8 cellular contexts compared by ENCODE assay signal in genomic region chr13:20828540-20829364, GRCh38. TPM values are rescaled to one million over a fixed set of nuclear protein-coding genes. Genes with fewer than 3 reads are reported as not detected.
DNase-seq lines count a peak whose midpoint lies in the region; ATAC-seq and TF ChIP-seq lines count a peak whose summit lies in the region.

No MANE protein-coding gene starts in this region.

- DNase-seq in NCI-H446 (lab: John Stamatoyannopoulos, UW): peak; percentile 54 to 58
- DNase-seq in NCI-H446 treated with DMSO at 0.1 percent for 48 hours (lab: John Stamatoyannopoulos, UW): no peak
- DNase-seq in HAP-1 (ENCODE audit: low spot score in 2 of 2): peak; percentile 55 to 62
- DNase-seq in NCI-H748 (lab: John Stamatoyannopoulos, UW; ENCODE audit: unreplicated experiment): peak; percentile 72
- DNase-seq in activated T-helper 2 cell treated with anti-CD3 and anti-CD28 coated beads, Interferon-gamma antibody, Interleukin-2, Interleukin-4, amounts not matched to agents 10 μg/mL and 5 μg/mL and 100 μg/mL, durations not matched to agents 14 hours and 24 hours and 36 hours (ENCODE audit: low spot score): peak; percentile 15
- DNase-seq in pons (ENCODE audit: low spot score): peak; percentile 83

- H3K27me3 Mint-ChIP-seq in activated T-helper 2 cell treated with anti-CD3 and anti-CD28 coated beads, Interferon-gamma antibody, Interleukin-2, Interleukin-4, amounts not matched to agents 10 μg/mL and 5 μg/mL and 100 μg/mL, durations not matched to agents 14 hours and 24 hours and 36 hours (ENCODE audit: low read depth): no peaks in the 10 kb centered on the region

- no peaks in the 10 kb centered on the region; the same call in 1 of the 2 replicates for H3K4me1 ChIP-seq in HAP-1
- H3K4me1 ChIP-seq in gastroesophageal sphincter: peaks cover 4 to 74% (median 17%) of the 10 kb centered on the region in 3 donors

- TF ChIP-seq POLR2A in gastroesophageal sphincter (IDR thresholded peaks at IDR 0.05): no peak

- no peak overlapping the region for H3K4me3 ChIP-seq in HAP-1
- peak overlapping the region; percentile 12 to 23 for H3K4me3 ChIP-seq in gastroesophageal sphincter

- no peaks in the 10 kb centered on the region for H3K9me3 ChIP-seq in HAP-1
- H3K9me3 ChIP-seq in gastroesophageal sphincter: no peaks in the 10 kb centered on the region

- H3K4me3 Mint-ChIP-seq in activated T-helper 2 cell treated with anti-CD3 and anti-CD28 coated beads, Interferon-gamma antibody, Interleukin-2, Interleukin-4, amounts not matched to agents 10 μg/mL and 5 μg/mL and 100 μg/mL, durations not matched to agents 14 hours and 24 hours and 36 hours (ENCODE audit: low read depth): no peak overlapping the region

- H3K36me3 Mint-ChIP-seq in activated T-helper 2 cell treated with anti-CD3 and anti-CD28 coated beads, Interferon-gamma antibody, Interleukin-2, Interleukin-4, amounts not matched to agents 10 μg/mL and 5 μg/mL and 100 μg/mL, durations not matched to agents 14 hours and 24 hours and 36 hours (ENCODE audit: low read depth): peaks cover 25% of the 10 kb centered on the region

- H3K27me3 ChIP-seq in HAP-1 (ENCODE audit: low read depth): no peaks in the 10 kb centered on the region
- no peaks in the 10 kb centered on the region for H3K27me3 ChIP-seq in gastroesophageal sphincter

- H3K4me1 Mint-ChIP-seq in activated T-helper 2 cell treated with anti-CD3 and anti-CD28 coated beads, Interferon-gamma antibody, Interleukin-2, Interleukin-4, amounts not matched to agents 10 μg/mL and 5 μg/mL and 100 μg/mL, durations not matched to agents 14 hours and 24 hours and 36 hours (ENCODE audit: low read depth): peaks cover 6% of the 10 kb centered on the region

- TF ChIP-seq EP300 in gastroesophageal sphincter (IDR thresholded peaks at IDR 0.05): no peak

- H3K9me3 Mint-ChIP-seq in activated T-helper 2 cell treated with anti-CD3 and anti-CD28 coated beads, Interferon-gamma antibody, Interleukin-2, Interleukin-4, amounts not matched to agents 10 μg/mL and 5 μg/mL and 100 μg/mL, durations not matched to agents 14 hours and 24 hours and 36 hours: no peaks in the 10 kb centered on the region

- intact Hi-C loops in activated T-helper 2 cell treated with anti-CD3 and anti-CD28 coated beads, Interferon-gamma antibody, Interleukin-2, Interleukin-4, amounts not matched to agents 10 μg/mL and 5 μg/mL and 100 μg/mL, durations not matched to agents 14 hours and 24 hours and 36 hours (cut with micrococcal nuclease): loop anchor here (1.0 to 5.0 kb wide), 2 partner anchors 116 to 333 kb away; no protein-coding TSS in a partner anchor

- peak; percentile 83 to 87 (median 85) for TF ChIP-seq CTCF in gastroesophageal sphincter (IDR thresholded peaks at IDR 0.05)

- in situ Hi-C loops in HAP-1 (cut with MboI; ENCODE audit: low sequenced_read_pairs): loop anchor here (25.0 kb wide), 1 partner anchor 641 kb away; the partner anchor contains the start of gene GJB2

- H3K27ac Mint-ChIP-seq in activated T-helper 2 cell treated with anti-CD3 and anti-CD28 coated beads, Interferon-gamma antibody, Interleukin-2, Interleukin-4, amounts not matched to agents 10 μg/mL and 5 μg/mL and 100 μg/mL, durations not matched to agents 14 hours and 24 hours and 36 hours: no peak overlapping the region

- H3K36me3 ChIP-seq in HAP-1 (replicated peaks) (no peaks in the 10 kb centered on the region; the same call in 1 of the 2 replicates), gastroesophageal sphincter (peaks cover 0 to 4% of the 10 kb centered on the region in 2 donors)

- ATAC-seq in gastroesophageal sphincter (peak; percentile 50), GM21717 (IDR thresholded peaks at IDR 0.05; ENCODE audit: unreplicated experiment) (no peak)

- H3K27ac ChIP-seq in gastroesophageal sphincter: peak overlapping the region; percentile 10 to 61 (median 50)

- WGBS in gastroesophageal sphincter (ENCODE audit: low coverage in 1 of 2), 2 donors: 8 to 11% methylated on average over 4 to 5 of the region's 5 CpGs

RNA-seq across cellular contexts. Expression of gene EEF1AKMT1, which starts 55.0 kb away (rescaled TPM):
- total RNA-seq in activated T-helper 2 cell treated with anti-CD3 and anti-CD28 coated beads, Interferon-gamma antibody, Interleukin-2, Interleukin-4, amounts not matched to agents 10 μg/mL and 5 μg/mL and 100 μg/mL, durations not matched to agents 14 hours and 24 hours and 36 hours: 12.2 and 12.7 TPM in 2 replicates
- total RNA-seq in gastroesophageal sphincter: 10 to 100 TPM; 13.5 to 39.2 (median 20.3) TPM
